Comparison of ENCODE assay signal across 16 cellular contexts in the genomic region with DNA sequence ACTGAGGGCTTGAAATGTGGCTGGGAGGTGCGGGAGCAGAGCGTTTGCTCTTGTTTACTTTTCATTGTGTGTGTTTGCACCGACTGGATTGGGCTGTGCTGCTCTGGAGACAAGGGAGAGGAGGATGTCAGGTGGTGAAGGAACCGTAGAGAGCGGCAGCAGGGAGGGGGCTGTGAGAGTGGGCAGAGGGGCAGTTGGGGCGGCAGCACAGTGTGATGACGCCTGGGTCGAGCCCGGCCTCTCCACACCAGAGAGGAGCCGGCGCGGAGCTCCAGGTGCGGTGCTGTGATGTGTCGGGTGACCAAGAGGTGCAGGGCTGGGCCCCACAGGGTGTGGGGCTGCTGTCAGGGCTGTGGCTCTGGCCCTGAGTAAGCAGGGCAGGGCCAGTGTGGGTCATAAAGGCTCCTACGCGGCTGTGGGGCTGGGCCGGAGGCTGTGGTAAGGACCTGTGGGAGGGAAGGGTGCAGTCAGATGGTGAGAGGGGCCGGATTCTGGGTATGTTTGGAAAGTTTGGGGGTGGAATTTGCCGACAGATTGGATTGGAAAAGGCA. TPM values are rescaled to one million over a fixed set of nuclear protein-coding genes. Genes with fewer than 3 reads are reported as not detected.
DNase-seq lines count a peak whose midpoint lies in the region; ATAC-seq, FAIRE-seq and TF ChIP-seq lines count a peak whose summit lies in the region.
"Had no signal": no experiment of that assay in that cellular context is flagged by ENCODE, and none has a peak within 500 bp of the region (broad histone marks: within the 10 kb centered on the region; RNA-seq: fewer than 3 reads in every experiment).

No MANE protein-coding gene starts in this region.

- H3K36me3 ChIP-seq in astrocyte (ENCODE audit: insufficient read depth, low read length) (peaks cover 3% of the 10 kb centered on the region), mucosa of stomach (ENCODE audit: control insufficient read depth, insufficient read depth, low read length) (no peaks in the 10 kb centered on the region)

- H3K9ac ChIP-seq in astrocyte (ENCODE audit: low read length) (no peak overlapping the region), mucosa of stomach (ENCODE audit: low read length) (peak overlapping the region; percentile 33)
- H3K9ac ChIP-seq: GM23248 had no signal

- ATAC-seq in HG03442 (IDR thresholded peaks at IDR 0.05; ENCODE audit: unreplicated experiment): no peak
- ATAC-seq: activated CD4-positive, CD25-positive, alpha-beta regulatory T cell treated with anti-CD3 and anti-CD28 coated beads, Interleukin-2, amount 50 U/mL, for 24 hours had no signal

- TF ChIP-seq CTCF in astrocyte (IDR thresholded peaks at IDR 0.05; ENCODE audit: insufficient read depth, low read depth, low read length) (no peak), type B pancreatic cell (conservative IDR thresholded peaks at IDR 0.05) (no peak)

- H3K4me3 Mint-ChIP-seq in activated naive CD4-positive, alpha-beta T cell treated with anti-CD3 and anti-CD28 coated beads, Interleukin-2, amount 10 ng/mL, durations not matched to agents 7 days and 5 days: no peak overlapping the region
- H3K4me3 Mint-ChIP-seq in astrocyte (ENCODE audit: unreplicated experiment) (peak overlapping the region; percentile 29), type B pancreatic cell (peak overlapping the region; percentile 39)

- H3K4me3 ChIP-seq in astrocyte (ENCODE audit: insufficient read depth, low read depth, low read length): no peak overlapping the region
- no peak overlapping the region for H3K4me3 ChIP-seq in mucosa of stomach (ENCODE audit: low read length)
- H3K4me3 ChIP-seq: GM23248, SJCRH30, tibial artery had no signal

- CTCF ChIA-PET in activated naive CD4-positive, alpha-beta T cell treated with anti-CD3 and anti-CD28 coated beads, Interleukin-2, amount 10 ng/mL, durations not matched to agents 7 days and 5 days (lab: Charles Lee): no interaction called here

- H4K20me1 ChIP-seq in astrocyte (ENCODE audit: insufficient read depth, low read length): peaks cover 90% of the 10 kb centered on the region

- H2AFZ ChIP-seq in astrocyte (ENCODE audit: low read depth, low read length): no peak overlapping the region
- H2AFZ ChIP-seq: GM23248 had no signal

- peaks cover 21% of the 10 kb centered on the region for H3K4me1 Mint-ChIP-seq in activated naive CD4-positive, alpha-beta T cell treated with anti-CD3 and anti-CD28 coated beads, Interleukin-2, amount 10 ng/mL, durations not matched to agents 7 days and 5 days
- H3K4me1 Mint-ChIP-seq in astrocyte (ENCODE audit: low read depth, unreplicated experiment) (peaks cover 38% of the 10 kb centered on the region), type B pancreatic cell (ENCODE audit: unreplicated experiment) (peaks cover 34% of the 10 kb centered on the region)

- H3K36me3 Mint-ChIP-seq in activated naive CD4-positive, alpha-beta T cell treated with anti-CD3 and anti-CD28 coated beads, Interleukin-2, amount 10 ng/mL, durations not matched to agents 7 days and 5 days: peaks cover 41% of the 10 kb centered on the region
- peaks cover 13% of the 10 kb centered on the region for H3K36me3 Mint-ChIP-seq in astrocyte (ENCODE audit: low read depth, unreplicated experiment)
- peaks cover 25% of the 10 kb centered on the region for H3K36me3 Mint-ChIP-seq in type B pancreatic cell

- H3K27me3 ChIP-seq in astrocyte (ENCODE audit: insufficient read depth, low read length) (no peaks in the 10 kb centered on the region), mucosa of stomach (ENCODE audit: control insufficient read depth, insufficient read depth, low read length) (no peaks in the 10 kb centered on the region)
- H3K27me3 ChIP-seq: SJCRH30, tibial artery had no signal

- H3K27me3 Mint-ChIP-seq in activated naive CD4-positive, alpha-beta T cell treated with anti-CD3 and anti-CD28 coated beads, Interleukin-2, amount 10 ng/mL, durations not matched to agents 7 days and 5 days: no peaks in the 10 kb centered on the region
- H3K27me3 Mint-ChIP-seq in astrocyte (ENCODE audit: low read depth, unreplicated experiment) (no peaks in the 10 kb centered on the region), type B pancreatic cell (no peaks in the 10 kb centered on the region)

- H3K4me2 ChIP-seq in astrocyte (ENCODE audit: low read length): no peak overlapping the region

- H3K4me1 ChIP-seq in astrocyte (ENCODE audit: insufficient read depth, low read length): peaks cover 15% of the 10 kb centered on the region
- H3K4me1 ChIP-seq in mucosa of stomach (ENCODE audit: control insufficient read depth, insufficient read depth, low read length): peaks cover 26% of the 10 kb centered on the region
- H3K4me1 ChIP-seq: SJCRH30 had no signal

- no peak overlapping the region for H3K27ac ChIP-seq in astrocyte (ENCODE audit: low read depth, low read length)
- H3K27ac ChIP-seq: GM23248, SJCRH30, tibial artery had no signal

- peak overlapping the region; percentile 60 for H3K27ac Mint-ChIP-seq in activated naive CD4-positive, alpha-beta T cell treated with anti-CD3 and anti-CD28 coated beads, Interleukin-2, amount 10 ng/mL, durations not matched to agents 7 days and 5 days
- H3K27ac Mint-ChIP-seq in astrocyte (ENCODE audit: unreplicated experiment) (no peak overlapping the region), type B pancreatic cell (peak overlapping the region; percentile 89)

- no peaks in the 10 kb centered on the region for H3K9me3 Mint-ChIP-seq in activated naive CD4-positive, alpha-beta T cell treated with anti-CD3 and anti-CD28 coated beads, Interleukin-2, amount 10 ng/mL, durations not matched to agents 7 days and 5 days
- H3K9me3 Mint-ChIP-seq in astrocyte (ENCODE audit: unreplicated experiment) (no peaks in the 10 kb centered on the region), type B pancreatic cell (no peaks in the 10 kb centered on the region)

- no peaks in the 10 kb centered on the region for H3K9me3 ChIP-seq in astrocyte (ENCODE audit: insufficient read depth, low read depth, low read length)
- H3K9me3 ChIP-seq in mucosa of stomach (ENCODE audit: control insufficient read depth, low read length): no peaks in the 10 kb centered on the region
- H3K9me3 ChIP-seq: SJCRH30, tibial artery had no signal

- DNase-seq in activated naive CD4-positive, alpha-beta T cell treated with anti-CD3 and anti-CD28 coated beads, Interleukin-2, amount 10 ng/mL, durations not matched to agents 7 days and 5 days: no peak
- DNase-seq in activated naive CD4-positive, alpha-beta T cell (lab: John Stamatoyannopoulos, UW): no peak
- no peak for DNase-seq in astrocyte (ENCODE audit: low read depth)
- DNase-seq in type B pancreatic cell (ENCODE audit: extremely low spot score, unreplicated experiment): no peak
- no peak for DNase-seq in urothelium cell line (ENCODE audit: low spot score)
- no peak for DNase-seq in GOT3 (lab: John Stamatoyannopoulos, UW)
- DNase-seq: ACHN, DMS53, GM23248, NCI-H526, SJCRH30, tibial artery had no signal

- FAIRE-seq in astrocyte (lab: Jason Lieb, UNC): no peak
- FAIRE-seq in urothelium cell line (lab: Jason Lieb, UNC): no peak
- FAIRE-seq: endothelial cell of umbilical vein had no signal

- peaks cover 97% of the 10 kb centered on the region for H3K79me2 ChIP-seq in astrocyte (ENCODE audit: insufficient read depth, low read length)

RNA-seq across cellular contexts. Expression of a gene that starts 10.5 kb away (rescaled TPM):
- total RNA-seq in astrocyte: 25.1 and 25.8 TPM in 2 replicates
- 38.8 and 39.5 TPM in 2 replicates for total RNA-seq in type B pancreatic cell (ENCODE audit: low replicate concordance)
